In genomic region chr1:192759104-192759503, GRCh38 we compare ENCODE assay signal across 8 cellular contexts.
"Had no signal": no experiment of that assay in that cellular context is flagged by ENCODE, and none has a peak within 500 bp of the region (broad histone marks: within the 10 kb centered on the region; RNA-seq: fewer than 3 reads in every experiment).

No MANE protein-coding gene starts in this region.

- H3K36me3 Mint-ChIP-seq: IgD-negative memory B cell had no signal

- H3K27ac ChIP-seq: GM23248, KMS-11 had no signal

- DNase-seq: GM23248, GOT3, H9, HCEC 1CT, Karpas-422, KBM-7 had no signal

- H3K27ac Mint-ChIP-seq: H9, IgD-negative memory B cell had no signal

- H3K9ac ChIP-seq: GM23248, KMS-11 had no signal

- H3K4me2 ChIP-seq: KMS-11 had no signal

- H3K4me3 Mint-ChIP-seq: H9, IgD-negative memory B cell had no signal

- H3K4me3 ChIP-seq: GM23248 had no signal

- H3K27me3 Mint-ChIP-seq: IgD-negative memory B cell had no signal
